22 cellular contexts compared by ENCODE assay signal in genomic region chr5:30572279-30572678, GRCh38.
A peak's percentile ranks its signal among the peaks of the same experiment; 100 is the strongest.
DNase-seq lines count a peak whose midpoint lies in the region.
"Had no signal": no experiment of that assay in that cellular context is flagged by ENCODE, and none has a peak within 500 bp of the region (broad histone marks: within the 10 kb centered on the region; RNA-seq: fewer than 3 reads in every experiment).

No MANE protein-coding gene starts in this region.

- DNase-seq in H4 (ENCODE audit: low spot score) (peak; percentile 38), MG63 (peak; percentile 14), dermis blood vessel endothelial cell (peak; percentile 1), mesenchymal stem cell (no peak), NCI-H2081 treated with DMSO at 0.1 percent for 48 hours (lab: John Stamatoyannopoulos, UW) (no peak)
- DNase-seq in activated T-cell treated with anti-CD3 and anti-CD28 coated beads, Interleukin-2, amount 50 U/mL, for 1 hour: no peak
- no peak for DNase-seq in stimulated activated CD8-positive, alpha-beta memory T cell treated with anti-CD3 and anti-CD28 coated beads, Interleukin-4, amount 100 ng/mL, for 48 hours
- DNase-seq: activated CD4-positive, alpha-beta T cell treated with anti-CD3 and anti-CD28 coated beads, Interleukin-2, amount 50 U/mL, for 4 hours; activated naive CD4-positive, alpha-beta T cell; activated T-cell treated with anti-CD3 and anti-CD28 coated beads for 4 hours; CD8-positive, alpha-beta memory T cell; DND-41; erythroblast; gastrocnemius medialis; GOT3; left cardiac atrium; NCI-H345; nephron progenitor cell; stimulated activated CD4-positive, alpha-beta T cell treated with anti-CD3 and anti-CD28 coated beads, Interleukin-2, amount 100 ng/mL, for 48 hours; trophoblast cell had no signal

- no peak overlapping the region for H2BK5ac ChIP-seq in mesenchymal stem cell (ENCODE audit: low read depth, low read length, poor library complexity, severe bottlenecking)

- no peak overlapping the region for H3K18ac ChIP-seq in mesenchymal stem cell (ENCODE audit: low read depth in 1 of 2, low read length in 2 of 2)

- H2AFZ ChIP-seq in mesenchymal stem cell (ENCODE audit: low read depth, low read length): peak overlapping the region; percentile 51

- H3K36me3 ChIP-seq in MG63: no peaks in the 10 kb centered on the region
- H3K36me3 ChIP-seq in mesenchymal stem cell (ENCODE audit: control insufficient read depth in 1 of 2, insufficient read depth in 2 of 2, low read depth in 1 of 2, low read length in 2 of 2): no peaks in the 10 kb centered on the region
- H3K36me3 ChIP-seq: gastrocnemius medialis had no signal

- H4K8ac ChIP-seq in mesenchymal stem cell (ENCODE audit: low read length): no peak overlapping the region

- H3K79me1 ChIP-seq in mesenchymal stem cell (replicated peaks; ENCODE audit: low read length, poor library complexity, severe bottlenecking): no peaks in the 10 kb centered on the region

- WGBS in mesenchymal stem cell: 36% methylated on average over 1 of the region's 1 CpG

- H2BK15ac ChIP-seq in mesenchymal stem cell (ENCODE audit: low read depth, poor library complexity, severe bottlenecking): no peak overlapping the region

- no peaks in the 10 kb centered on the region; the same call in 1 of the 2 replicates for H3K9me3 ChIP-seq in MG63
- peaks cover 8% of the 10 kb centered on the region for H3K9me3 ChIP-seq in mesenchymal stem cell (ENCODE audit: control insufficient read depth, low read length)
- H3K9me3 ChIP-seq: gastrocnemius medialis had no signal

- H3K9ac ChIP-seq in mesenchymal stem cell (ENCODE audit: low read length): no peak overlapping the region

- no peak overlapping the region for H3K14ac ChIP-seq in mesenchymal stem cell (ENCODE audit: low read length in 2 of 2)

- no peak overlapping the region for H4K91ac ChIP-seq in mesenchymal stem cell (ENCODE audit: low read length)

- H3K23ac ChIP-seq in mesenchymal stem cell (ENCODE audit: low read length in 2 of 2): no peak overlapping the region

- no peak overlapping the region for H3K27ac ChIP-seq in mesenchymal stem cell (ENCODE audit: low read length, poor library complexity, severe bottlenecking)
- H3K27ac ChIP-seq: gastrocnemius medialis, SK-N-MC, skin epidermis had no signal

- no peak overlapping the region for H2BK120ac ChIP-seq in mesenchymal stem cell (ENCODE audit: low read depth, low read length)

- H3K4me1 ChIP-seq in mesenchymal stem cell (ENCODE audit: control insufficient read depth, insufficient read depth, low read depth, low read length): peaks cover 3% of the 10 kb centered on the region
- H3K4me1 ChIP-seq: gastrocnemius medialis had no signal

- H3K27me3 ChIP-seq in MG63 (no peaks in the 10 kb centered on the region), mesenchymal stem cell (ENCODE audit: control insufficient read depth in 1 of 2, insufficient read depth in 1 of 2, low read length in 2 of 2) (no peaks in the 10 kb centered on the region)
- H3K27me3 ChIP-seq: gastrocnemius medialis had no signal

- H2BK12ac ChIP-seq in mesenchymal stem cell (ENCODE audit: low read length in 2 of 2): no peak overlapping the region

- H3K4me2 ChIP-seq in mesenchymal stem cell (ENCODE audit: low read length, poor library complexity, severe bottlenecking): no peak overlapping the region

- no peak overlapping the region for H3K4ac ChIP-seq in mesenchymal stem cell (ENCODE audit: low read depth in 1 of 2, low read length in 2 of 2)

- H2AK5ac ChIP-seq in mesenchymal stem cell (ENCODE audit: low read length, severe bottlenecking): no peak overlapping the region

- no peak overlapping the region for H3K4me3 ChIP-seq in MG63
- no peak overlapping the region for H3K4me3 ChIP-seq in mesenchymal stem cell (ENCODE audit: insufficient read depth in 1 of 2, low read depth in 1 of 2, low read length in 2 of 2)
- H3K4me3 ChIP-seq: gastrocnemius medialis, SK-N-MC, skin epidermis had no signal

Comparison
In these comparisons a context has a peak if more than half of its experiments do, and no peak if none do; other contexts are left out.
1. DNase-seq: peak in H4 (single experiment), MG63 (single experiment) and dermis blood vessel endothelial cell (single experiment); none in mesenchymal stem cell (single experiment), activated T-cell treated with anti-CD3 and anti-CD28 coated beads, Interleukin-2, amount 50 U/mL, for 1 hour (single experiment), stimulated activated CD8-positive, alpha-beta memory T cell treated with anti-CD3 and anti-CD28 coated beads, Interleukin-4, amount 100 ng/mL, for 48 hours (single experiment) and NCI-H2081 treated with DMSO at 0.1 percent for 48 hours (single experiment).